In genomic region chr1:208132287-208132882, GRCh38 we compare ENCODE assay signal across 8 cellular contexts.
A peak's percentile ranks its signal among the peaks of the same experiment; 100 is the strongest.
DNase-seq lines count a peak whose midpoint lies in the region; ATAC-seq and TF ChIP-seq lines count a peak whose summit lies in the region.

No MANE protein-coding gene starts in this region.

- peaks cover 8% of the 10 kb centered on the region for H3K36me3 ChIP-seq in lower lobe of right lung

- no peak overlapping the region for H3K4me3 Mint-ChIP-seq in activated CD4-positive, alpha-beta T cell treated with anti-CD3 and anti-CD28 coated beads, Interleukin-2, amount 10 ng/mL, durations not matched to agents 7 days and 5 days

- peaks cover 29% of the 10 kb centered on the region for H3K4me1 ChIP-seq in lower lobe of right lung

- TF ChIP-seq CTCF in AG09309 (IDR thresholded peaks at IDR 0.05; ENCODE audit: control insufficient read depth, insufficient read depth, low read depth, low read length, missing control alignments) (peak; percentile 89), lower lobe of right lung (IDR thresholded peaks at IDR 0.05) (peak; percentile 90)

- intact Hi-C loops in lower lobe of right lung (cut with DNase I), result no loop called here

- H3K27ac ChIP-seq in lower lobe of right lung, result peak overlapping the region; percentile 24

- H3K27me3 Mint-ChIP-seq in activated CD4-positive, alpha-beta T cell treated with anti-CD3 and anti-CD28 coated beads, Interleukin-2, amount 10 ng/mL, durations not matched to agents 7 days and 5 days, result peaks cover 15% of the 10 kb centered on the region

- H3K9me3 Mint-ChIP-seq in activated CD4-positive, alpha-beta T cell treated with anti-CD3 and anti-CD28 coated beads, Interleukin-2, amount 10 ng/mL, durations not matched to agents 7 days and 5 days, result no peaks in the 10 kb centered on the region

- H3K27ac Mint-ChIP-seq in activated CD4-positive, alpha-beta T cell treated with anti-CD3 and anti-CD28 coated beads, Interleukin-2, amount 10 ng/mL, durations not matched to agents 7 days and 5 days, result no peak overlapping the region

- peak; percentile 21 for DNase-seq in AG09309 (ENCODE audit: low read depth)
- peak; percentile 39 for DNase-seq in NCI-H2196 treated with DMSO at 0.1 percent for 48 hours (lab: John Stamatoyannopoulos, UW; ENCODE audit: unreplicated experiment)
- DNase-seq in activated CD4-positive, alpha-beta T cell treated with anti-CD3 and anti-CD28 coated beads, Interleukin-2, amount 10 ng/mL, durations not matched to agents 7 days and 5 days, result peak; percentile 58
- DNase-seq in effector CD4-positive, alpha-beta T cell, result peak; percentile 14
- DNase-seq in lower lobe of right lung, result peak; percentile 89
- peak; percentile 37 for DNase-seq in stimulated activated CD8-positive, alpha-beta memory T cell treated with anti-CD3 and anti-CD28 coated beads, Interleukin-4, amount 100 ng/mL, for 24 hours (ENCODE audit: low read depth)

- no peaks in the 10 kb centered on the region for H3K9me3 ChIP-seq in lower lobe of right lung

- peak; percentile 56 for ATAC-seq in GM18520 (IDR thresholded peaks at IDR 0.05; ENCODE audit: unreplicated experiment)
- ATAC-seq in HG03066 (IDR thresholded peaks at IDR 0.05; ENCODE audit: low read depth, unreplicated experiment), result peak; percentile 94
- peak; percentile 94 to 97 for ATAC-seq in lower lobe of right lung

- no peaks in the 10 kb centered on the region for H3K36me3 Mint-ChIP-seq in activated CD4-positive, alpha-beta T cell treated with anti-CD3 and anti-CD28 coated beads, Interleukin-2, amount 10 ng/mL, durations not matched to agents 7 days and 5 days (ENCODE audit: low read depth)

- CTCF ChIA-PET in activated CD4-positive, alpha-beta T cell treated with anti-CD3 and anti-CD28 coated beads, Interleukin-2, amount 10 ng/mL, durations not matched to agents 7 days and 5 days (lab: Charles Lee), result interaction anchor here (0.7 to 1.5 kb wide), 4 partner anchors 9 to 112 kb away, joined by 3 to 8 read pairs (median 4); partner anchors contain the start of gene PLXNA2

- no peak overlapping the region for H3K4me3 ChIP-seq in AG09309 (ENCODE audit: control insufficient read depth, low read depth, low read length)
- H3K4me3 ChIP-seq in lower lobe of right lung, result no peak overlapping the region

- POLR2A ChIA-PET in activated CD4-positive, alpha-beta T cell treated with anti-CD3 and anti-CD28 coated beads, Interleukin-2, amount 10 ng/mL, durations not matched to agents 7 days and 5 days (lab: Charles Lee), result no interaction called here

- peaks cover 5% of the 10 kb centered on the region for H3K4me1 Mint-ChIP-seq in activated CD4-positive, alpha-beta T cell treated with anti-CD3 and anti-CD28 coated beads, Interleukin-2, amount 10 ng/mL, durations not matched to agents 7 days and 5 days

- no peaks in the 10 kb centered on the region for H3K27me3 ChIP-seq in lower lobe of right lung (ENCODE audit: low read depth)

Comparison
In these comparisons a context has a peak if more than half of its experiments do, and no peak if none do; other contexts are left out.
1. DNase-seq: peak in every context shown above with its lines; median percentile 89 in lower lobe of right lung; 58 in activated CD4-positive, alpha-beta T cell treated with anti-CD3 and anti-CD28 coated beads, Interleukin-2, amount 10 ng/mL, durations not matched to agents 7 days and 5 days; 39 in NCI-H2196 treated with DMSO at 0.1 percent for 48 hours; 37 in stimulated activated CD8-positive, alpha-beta memory T cell treated with anti-CD3 and anti-CD28 coated beads, Interleukin-4, amount 100 ng/mL, for 24 hours; 21 in AG09309; 14 in effector CD4-positive, alpha-beta T cell.